24 cellular contexts compared by ENCODE assay signal in the genomic region with DNA sequence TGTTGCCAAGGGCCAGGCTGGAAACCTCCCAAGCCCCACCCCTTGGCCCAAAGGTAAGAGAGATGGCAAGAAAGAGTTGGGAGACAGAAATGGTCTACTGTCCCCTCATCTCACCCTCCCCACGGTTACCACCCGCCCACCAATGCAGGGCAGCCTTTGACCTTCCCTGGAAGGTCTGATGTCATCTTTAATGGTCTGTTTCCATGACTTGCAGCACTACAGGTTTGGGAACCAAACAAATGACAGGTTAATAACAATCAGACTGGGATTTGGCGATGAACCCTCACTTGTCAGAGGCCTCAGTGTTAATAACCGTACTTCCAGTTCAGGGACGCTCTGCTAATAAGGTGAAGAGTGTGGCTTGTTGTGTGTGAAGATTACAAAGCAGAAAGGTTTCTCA.
"Had no signal": no experiment of that assay in that cellular context is flagged by ENCODE, and none has a peak within 500 bp of the region (broad histone marks: within the 10 kb centered on the region; RNA-seq: fewer than 3 reads in every experiment).

No MANE protein-coding gene starts in this region.

- H3K9me3 Mint-ChIP-seq: activated CD4-positive, alpha-beta memory T cell treated with anti-CD3 and anti-CD28 coated beads for 36 hours; activated naive CD4-positive, alpha-beta T cell treated with anti-CD3 and anti-CD28 coated beads, Interleukin-2, amount 50 U/mL, for 72 hours had no signal

- ATAC-seq: activated naive CD4-positive, alpha-beta T cell treated with anti-CD3 and anti-CD28 coated beads, Interleukin-2, amount 50 U/mL, for 72 hours; esophagus mucosa; left ventricle myocardium superior; T-helper 17 cell had no signal

- H3K4me1 ChIP-seq: prostate gland, spleen, testis, upper lobe of left lung had no signal

- H3K27ac ChIP-seq: prostate gland, testis, upper lobe of left lung had no signal

- H3K36me3 ChIP-seq: prostate gland, spleen, upper lobe of left lung had no signal

- H3K27ac Mint-ChIP-seq: activated CD4-positive, alpha-beta memory T cell treated with anti-CD3 and anti-CD28 coated beads for 36 hours; T-helper 17 cell had no signal

- H3K36me3 Mint-ChIP-seq: activated CD4-positive, alpha-beta memory T cell treated with anti-CD3 and anti-CD28 coated beads for 36 hours; activated naive CD4-positive, alpha-beta T cell treated with anti-CD3 and anti-CD28 coated beads, Interleukin-2, amount 50 U/mL, for 72 hours; brain had no signal

- H3K4me3 Mint-ChIP-seq: activated CD4-positive, alpha-beta memory T cell treated with anti-CD3 and anti-CD28 coated beads for 36 hours; T-helper 17 cell had no signal

- H3K4me3 ChIP-seq: prostate gland, spleen, testis, upper lobe of left lung had no signal

- DNase-seq: activated CD4-positive, alpha-beta memory T cell treated with anti-CD3 and anti-CD28 coated beads for 36 hours; activated CD4-positive, alpha-beta T cell treated with anti-CD3 and anti-CD28 coated beads for 4 hours; activated CD4-positive, CD25-positive, alpha-beta regulatory T cell; activated gamma-delta T cell treated with Interleukin-2 at 50 U/mL for 16 hours; activated T-cell treated with anti-CD3 and anti-CD28 coated beads, Interleukin-2, amount 50 U/mL, for 1 hour; aorta; central memory CD4-positive, alpha-beta T cell; dermis blood vessel endothelial cell; effector memory CD4-positive, alpha-beta T cell; foreskin melanocyte; hippocampal formation; left ventricle myocardium superior; mammary epithelial cell; spleen; stimulated activated CD4-positive, alpha-beta T cell treated with anti-CD3 and anti-CD28 coated beads, Interleukin-4, amount 100 ng/mL, for 1 hour; stimulated activated naive CD4-positive, alpha-beta T cell; SW 1271; T-helper 17 cell; testis; upper lobe of left lung had no signal

- H3K4me1 Mint-ChIP-seq: T-helper 17 cell had no signal

- H3K27me3 ChIP-seq: testis, upper lobe of left lung had no signal

- H3K9me3 ChIP-seq: prostate gland, testis, upper lobe of left lung had no signal
